In genomic region chr3:94062513-94063404, GRCh38 we compare ENCODE assay signal across 8 cellular contexts. TPM values are rescaled to one million over a fixed set of nuclear protein-coding genes. Genes with fewer than 3 reads are reported as not detected.
DNase-seq lines count a peak whose midpoint lies in the region; ATAC-seq and TF ChIP-seq lines count a peak whose summit lies in the region.

DHFR2 (minus strand) TSS chr3:94062916; CDS start chr3:94061511, 1,405 bp downstream.
NSUN3 (plus strand) TSS chr3:94063061; CDS start chr3:94063127, 66 bp downstream.

- peak within 1 kb of the TSS; percentile 94 to 98 (median 94) for H3K27ac ChIP-seq in upper lobe of left lung

- peaks cover 20 to 36% (median 32%) of the 10 kb centered on the region in 4 donors for H3K4me1 ChIP-seq in upper lobe of left lung

- H3K9me3 ChIP-seq in upper lobe of left lung: no peaks in the 10 kb centered on the region

- peak; percentile 94 for DNase-seq in NCI-H146 treated with DMSO at 0.1 percent for 48 hours (lab: John Stamatoyannopoulos, UW; ENCODE audit: unreplicated experiment)
- DNase-seq in T-helper 1 cell: peak; percentile 66 to 93 (median 77)
- DNase-seq in amniotic epithelial cell (ENCODE audit: low read depth): peak; percentile 96
- DNase-seq in left cardiac atrium: peak; percentile 96
- DNase-seq in posterior cingulate gyrus: peak; percentile 67 to 97 (median 82)
- DNase-seq in upper lobe of left lung: peak; percentile 88 to 95

- H3K36me3 ChIP-seq in upper lobe of left lung: peaks cover 0 to 15% (median 0%) of the 10 kb centered on the region in 4 donors

- H3K27me3 ChIP-seq in upper lobe of left lung: no peaks in the 10 kb centered on the region

- peak; percentile 72 for TF ChIP-seq POLR2A in GM15510 (IDR thresholded peaks at IDR 0.05; ENCODE audit: borderline replicate concordance, extremely low read depth, insufficient read length)
- peak in 2 of 4 donors; percentile 44 to 69 for TF ChIP-seq POLR2A in upper lobe of left lung (IDR thresholded peaks at IDR 0.05)

- 0% methylated on average over 36 to 52 of the region's 52 CpGs for WGBS in upper lobe of left lung, 2 donors

- ATAC-seq in HG02884 (IDR thresholded peaks at IDR 0.05; ENCODE audit: unreplicated experiment) (peak; percentile 90), left cardiac atrium (peak; percentile 96 to 98), upper lobe of left lung (ENCODE audit: low FRiP score in 2 of 2) (peak; percentile 96 to 97)

- intact Hi-C loops in left cardiac atrium (cut with DNase I) (loop anchor here (2.0 to 10.0 kb wide), 3 partner anchors 58 to 158 kb away; no protein-coding TSS in a partner anchor), posterior cingulate gyrus (cut with DNase I) (no loop called here)

- TF ChIP-seq CTCF in upper lobe of left lung (IDR thresholded peaks at IDR 0.05): no peak

- no peak for TF ChIP-seq EP300 in upper lobe of left lung (IDR thresholded peaks at IDR 0.05)

- peak within 1 kb of the TSS; percentile 54 to 77 (median 66) for H3K4me3 ChIP-seq in upper lobe of left lung

RNA-seq across cellular contexts. Expression of gene DHFR2, which starts in this region (rescaled TPM):
- 1 to 10 TPM; 3.8 to 4.0 TPM for total RNA-seq in left cardiac atrium
- 1 to 10 TPM; 2.7 to 7.9 (median 5.3) TPM for total RNA-seq in upper lobe of left lung

RNA-seq across cellular contexts. Expression of gene NSUN3, which starts in this region (rescaled TPM):
- total RNA-seq in left cardiac atrium: 1 to 10 TPM; 6.6 to 9.8 TPM
- total RNA-seq in upper lobe of left lung: 10 to 100 TPM in 5 of 6 donors, 1 to 10 TPM in 1; 5.2 to 24.1 (median 13.9) TPM

Comparison
In these comparisons a context has a peak if more than half of its experiments do, and no peak if none do; other contexts are left out.
1. Peak in every context shown above with its lines: DNase-seq, ATAC-seq, H3K4me3 ChIP-seq and H3K27ac ChIP-seq.